In the genomic region with DNA sequence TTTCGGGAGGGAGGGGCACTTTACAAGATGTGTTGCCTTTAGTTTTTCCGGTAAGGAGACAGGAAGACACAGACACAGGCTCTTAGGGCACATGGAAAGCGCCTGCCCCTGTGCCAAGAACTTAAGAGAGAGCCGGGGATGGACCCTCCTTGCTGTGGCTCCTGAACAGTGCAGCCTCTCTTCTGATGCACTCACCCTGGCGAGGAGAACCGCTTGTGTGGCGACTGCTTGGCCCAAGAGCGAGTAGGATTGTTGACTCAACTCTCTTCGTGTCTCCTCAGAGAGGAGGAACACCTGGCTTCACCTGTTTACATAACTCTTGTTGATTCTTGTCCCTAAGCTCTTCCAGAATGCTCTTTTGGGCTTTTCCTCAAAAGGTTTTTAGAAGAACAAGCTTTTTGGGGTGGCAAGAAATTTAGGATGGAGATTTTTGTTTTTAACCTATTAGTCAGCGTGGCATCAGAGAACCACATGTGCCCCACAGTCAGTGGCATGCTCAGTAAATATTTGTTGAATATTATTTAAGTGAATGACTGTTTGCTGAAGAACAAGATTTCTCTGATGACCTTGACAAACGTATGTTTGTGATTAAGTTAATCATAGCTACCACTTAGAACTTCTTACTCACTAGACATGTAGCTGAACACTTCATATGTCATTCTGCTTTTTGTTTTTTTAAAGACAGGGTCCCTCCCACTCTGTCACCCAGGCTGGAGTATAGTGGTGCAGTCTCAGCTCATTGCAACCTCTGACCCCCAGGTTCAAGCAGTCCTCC, we compare ENCODE assay signal across 13 cellular contexts.
DNase-seq lines count a peak whose midpoint lies in the region; ATAC-seq and TF ChIP-seq lines count a peak whose summit lies in the region.
"Had no signal": no experiment of that assay in that cellular context is flagged by ENCODE, and none has a peak within 500 bp of the region (broad histone marks: within the 10 kb centered on the region; RNA-seq: fewer than 3 reads in every experiment).

No MANE protein-coding gene starts in this region.

- no peaks in the 10 kb centered on the region for H3K4me1 Mint-ChIP-seq in CD4-positive, alpha-beta memory T cell

- intact Hi-C loops in CD4-positive, alpha-beta memory T cell (cut with micrococcal nuclease), result no loop called here

- H3K4me3 Mint-ChIP-seq in CD4-positive, alpha-beta memory T cell, result no peak overlapping the region

- POLR2A ChIA-PET in RWPE1 (lab: Yijun Ruan, JAX; ENCODE audit: low non-redundant PET), result no interaction called here
- POLR2A ChIA-PET in CD4-positive, alpha-beta memory T cell (lab: Charles Lee; ENCODE audit: partially characterized antibody), result no interaction called here

- H3K27ac ChIP-seq in RWPE1, result peak overlapping the region; percentile 80
- peak overlapping the region; percentile 3 for H3K27ac ChIP-seq in temporal lobe (ENCODE audit: low read depth, low read length)
- H3K27ac ChIP-seq in CD4-positive, alpha-beta memory T cell (ENCODE audit: low read depth, low read length), result no peak overlapping the region
- H3K27ac ChIP-seq: neutrophil had no signal

- H3K27ac Mint-ChIP-seq in CD4-positive, alpha-beta memory T cell, result no peak overlapping the region

- H3K4me3 ChIP-seq in foreskin fibroblast (ENCODE audit: low read depth in 1 of 2, low read length in 2 of 2), result no peak overlapping the region
- H3K4me3 ChIP-seq in CD4-positive, alpha-beta memory T cell (ENCODE audit: low read length in 2 of 2), result no peak overlapping the region

- H3K36me3 ChIP-seq in CD4-positive, alpha-beta memory T cell (ENCODE audit: insufficient read depth, low read length), result no peaks in the 10 kb centered on the region
- H3K36me3 ChIP-seq: neutrophil had no signal

- TF ChIP-seq CTCF in RWPE1 (conservative IDR thresholded peaks at IDR 0.05; ENCODE audit: low read depth) (no peak), foreskin fibroblast (IDR thresholded peaks at IDR 0.05; ENCODE audit: low read depth, low read length) (no peak)

- H3K27me3 Mint-ChIP-seq in CD4-positive, alpha-beta memory T cell, result no peaks in the 10 kb centered on the region

- H3K27me3 ChIP-seq in CD4-positive, alpha-beta memory T cell (ENCODE audit: insufficient read depth, low read length), result no peaks in the 10 kb centered on the region
- H3K27me3 ChIP-seq: neutrophil had no signal

- H3K9me3 ChIP-seq in CD4-positive, alpha-beta memory T cell (ENCODE audit: control insufficient read depth in 1 of 2, low read length in 2 of 2), result no peaks in the 10 kb centered on the region
- H3K9me3 ChIP-seq: neutrophil had no signal

- no peaks in the 10 kb centered on the region for H3K36me3 Mint-ChIP-seq in CD4-positive, alpha-beta memory T cell

- DNase-seq in NCI-H1092 treated with DMSO at 0.1 percent for 48 hours (lab: John Stamatoyannopoulos, UW) (peak; percentile 69), RWPE1 (ENCODE audit: low spot score) (no peak), foreskin fibroblast (peak; percentile 54 to 69), dermis blood vessel endothelial cell (no peak)
- no peak for DNase-seq in CD4-positive, alpha-beta memory T cell
- DNase-seq: DND-41; erythroblast; NCI-H226; stimulated activated CD4-positive, alpha-beta T cell treated with anti-CD3 and anti-CD28 coated beads, Interleukin-4, amount 100 ng/mL, for 4 hours had no signal

- CTCF ChIA-PET in RWPE1 (lab: Yijun Ruan, JAX), result no interaction called here
- CTCF ChIA-PET in CD4-positive, alpha-beta memory T cell (lab: Charles Lee; ENCODE audit: partially characterized antibody), result no interaction called here

- H3K9me3 Mint-ChIP-seq in CD4-positive, alpha-beta memory T cell, result no peaks in the 10 kb centered on the region

- no peaks in the 10 kb centered on the region for H3K4me1 ChIP-seq in CD4-positive, alpha-beta memory T cell (ENCODE audit: insufficient read depth, low read length)

- ATAC-seq in GM19467 (IDR thresholded peaks at IDR 0.05; ENCODE audit: unreplicated experiment) (no peak), HG03135 (IDR thresholded peaks at IDR 0.05; ENCODE audit: unreplicated experiment) (no peak)

Comparison
In these comparisons a context has a peak if more than half of its experiments do, and no peak if none do; other contexts are left out.
1. DNase-seq: peak in NCI-H1092 treated with DMSO at 0.1 percent for 48 hours (single experiment) and foreskin fibroblast (2 of 2); none in RWPE1 (single experiment), CD4-positive, alpha-beta memory T cell (0 of 5) and dermis blood vessel endothelial cell (single experiment).